18 cellular contexts compared by ENCODE assay signal in genomic region chr2:23574919-23575654, GRCh38.
DNase-seq lines count a peak whose midpoint lies in the region; ATAC-seq, FAIRE-seq and TF ChIP-seq lines count a peak whose summit lies in the region.
"Had no signal": no experiment of that assay in that cellular context is flagged by ENCODE, and none has a peak within 500 bp of the region (broad histone marks: within the 10 kb centered on the region; RNA-seq: fewer than 3 reads in every experiment).

No MANE protein-coding gene starts in this region.

- H2BK15ac ChIP-seq in H9 (ENCODE audit: low read depth, low read length): no peak overlapping the region

- H2AFZ ChIP-seq in H9 (ENCODE audit: low read length) (no peak overlapping the region), osteoblast (ENCODE audit: low read length) (no peak overlapping the region)

- H3K4me1 Mint-ChIP-seq in H9: peaks cover 0 to 15% of the 10 kb centered on the region in 2 experiments
- peaks cover 18% of the 10 kb centered on the region for H3K4me1 Mint-ChIP-seq in WTC11

- no peak overlapping the region for H3K4me3 ChIP-seq in kidney (ENCODE audit: low read length in 2 of 2)
- no peak overlapping the region for H3K4me3 ChIP-seq in osteoblast (ENCODE audit: insufficient read depth, low read length)
- no peak overlapping the region for H3K4me3 ChIP-seq in sigmoid colon

- H3K27me3 ChIP-seq in H9 (ENCODE audit: insufficient read depth, low read length) (no peaks in the 10 kb centered on the region), osteoblast (ENCODE audit: insufficient read depth, low read length) (no peaks in the 10 kb centered on the region), sigmoid colon (no peaks in the 10 kb centered on the region)

- TF ChIP-seq EP300 in sigmoid colon (IDR thresholded peaks at IDR 0.05): no peak

- intact Hi-C loops in kidney (cut with DNase I): no loop called here
- intact Hi-C loops in sigmoid colon (cut with DNase I): no loop called here

- no peak overlapping the region for H3K4ac ChIP-seq in H9 (ENCODE audit: low read depth, low read length)

- no peak overlapping the region for H4K8ac ChIP-seq in H9 (replicated peaks; ENCODE audit: insufficient read length, low read depth, low read length)

- H2BK20ac ChIP-seq in H9 (ENCODE audit: low read depth, low read length, poor library complexity, severe bottlenecking): no peak overlapping the region

- TF ChIP-seq POLR2A in sigmoid colon (IDR thresholded peaks at IDR 0.05): no peak

- no peak overlapping the region for H4K5ac ChIP-seq in H9 (ENCODE audit: insufficient read length, low read depth, low read length)

- peak; percentile 72 for DNase-seq in H9
- DNase-seq in WTC11 (ENCODE audit: low spot score): peak; percentile 63
- peak; percentile 45 for DNase-seq in kidney
- peak; percentile 36 for DNase-seq in osteoblast (ENCODE audit: insufficient read length, low spot score, missing footprints)
- DNase-seq in NCI-H128 (lab: John Stamatoyannopoulos, UW; ENCODE audit: unreplicated experiment): no peak
- DNase-seq in sigmoid colon: no peak
- DNase-seq: ACHN; CD4-positive, CD25-positive, alpha-beta regulatory T cell; NCI-H1436 treated with DMSO at 0.1 percent for 48 hours; NCI-H2081 treated with DMSO at 0.1 percent for 48 hours; NCI-H226; NCI-H69; PC-3; SK-N-SH had no signal

- H3K14ac ChIP-seq in H9 (ENCODE audit: insufficient read depth, low read length): no peak overlapping the region

- no peak overlapping the region for H2BK120ac ChIP-seq in H9 (ENCODE audit: low read depth, low read length, poor library complexity, severe bottlenecking)

- H3K27me3 Mint-ChIP-seq in H9 (ENCODE audit: low read depth) (peaks cover 1% of the 10 kb centered on the region; the same call in 1 of the 2 replicates), WTC11 (ENCODE audit: low read depth) (no peaks in the 10 kb centered on the region)

- no peaks in the 10 kb centered on the region for H3K9me3 ChIP-seq in H9 (ENCODE audit: control insufficient read depth, low read depth, low read length)
- no peaks in the 10 kb centered on the region for H3K9me3 ChIP-seq in kidney (ENCODE audit: control insufficient read depth in 1 of 2, low read length in 2 of 2)
- no peaks in the 10 kb centered on the region for H3K9me3 ChIP-seq in osteoblast (ENCODE audit: low read depth, low read length)
- H3K9me3 ChIP-seq in sigmoid colon: no peaks in the 10 kb centered on the region
- H3K9me3 ChIP-seq: SK-N-SH had no signal

- peak; percentile 95 for ATAC-seq in WTC11
- ATAC-seq in HG03139 (IDR thresholded peaks at IDR 0.05; ENCODE audit: unreplicated experiment): no peak
- ATAC-seq: PC-3 had no signal

- H3K27ac ChIP-seq in H9 (ENCODE audit: insufficient read length, low read depth, low read length) (no peak overlapping the region), kidney (ENCODE audit: low read depth in 2 of 2, low read length in 2 of 2) (no peak overlapping the region), osteoblast (ENCODE audit: low read depth, low read length) (no peak overlapping the region), sigmoid colon (peak overlapping the region in 2 of 4 donors; percentile 31 to 51)

- no peak overlapping the region for H3T11ph ChIP-seq in H9 (ENCODE audit: low read length)

- no peaks in the 10 kb centered on the region for H3K23me2 ChIP-seq in H9 (ENCODE audit: insufficient read length, low read depth, low read length, poor library complexity, severe bottlenecking)

- POLR2A ChIA-PET in WTC11 (lab: Charles Lee): no interaction called here

- H3K4me1 ChIP-seq in H9 (ENCODE audit: insufficient read depth, low read length): peaks cover 4% of the 10 kb centered on the region; the same call in 1 of the 2 replicates
- H3K4me1 ChIP-seq in kidney (ENCODE audit: control insufficient read depth in 1 of 2, insufficient read depth in 1 of 2, low read depth in 1 of 2, low read length in 2 of 2): no peaks in the 10 kb centered on the region
- H3K4me1 ChIP-seq in osteoblast (ENCODE audit: insufficient read depth, low read length): no peaks in the 10 kb centered on the region
- peaks cover 0 to 24% (median 12%) of the 10 kb centered on the region in 4 donors for H3K4me1 ChIP-seq in sigmoid colon

- H3K56ac ChIP-seq in H9 (ENCODE audit: insufficient read length, low read depth, low read length): no peak overlapping the region

- H3K4me2 ChIP-seq in H9 (ENCODE audit: insufficient read depth, insufficient read length, low read length) (no peak overlapping the region), osteoblast (ENCODE audit: insufficient read depth, low read length) (no peak overlapping the region)
- H3K4me2 ChIP-seq: SK-N-SH had no signal

- H3K23ac ChIP-seq in H9 (ENCODE audit: insufficient read length, low read depth, low read length): no peak overlapping the region

- H3K27ac Mint-ChIP-seq in H9: no peak overlapping the region; a peak in 1 of 7 replicates
- no peak overlapping the region for H3K27ac Mint-ChIP-seq in WTC11
- H3K27ac Mint-ChIP-seq: CD4-positive, CD25-positive, alpha-beta regulatory T cell had no signal

- no peaks in the 10 kb centered on the region for H3K79me1 ChIP-seq in H9 (ENCODE audit: insufficient read depth, low read depth, low read length, poor library complexity, severe bottlenecking)

- CTCF ChIA-PET in WTC11 (lab: Charles Lee): interaction anchor here (0.7 to 1.0 kb wide), 3 partner anchors 9 to 49 kb away, joined by 3 to 4 read pairs (median 3); no protein-coding TSS in a partner anchor

- H2BK12ac ChIP-seq in H9 (ENCODE audit: insufficient read length, low read depth, low read length): no peak overlapping the region

- no peaks in the 10 kb centered on the region for H3K36me3 Mint-ChIP-seq in H9 (ENCODE audit: insufficient read depth in 1 of 3, low read depth in 3 of 3)
- H3K36me3 Mint-ChIP-seq in WTC11: no peaks in the 10 kb centered on the region
- H3K36me3 Mint-ChIP-seq: CD4-positive, CD25-positive, alpha-beta regulatory T cell had no signal

- TF ChIP-seq CTCF in H9 (conservative IDR thresholded peaks at IDR 0.05) (no peak), WTC11 (IDR thresholded peaks at IDR 0.05) (no peak), kidney (IDR thresholded peaks at IDR 0.05; ENCODE audit: borderline replicate concordance, extremely low read depth, insufficient read depth) (no peak), osteoblast (IDR thresholded peaks at IDR 0.05; ENCODE audit: extremely low read depth, low read depth, low read length) (no peak), sigmoid colon (IDR thresholded peaks at IDR 0.05) (no peak)

- no peak overlapping the region for H2AK5ac ChIP-seq in H9 (ENCODE audit: insufficient read length, low read length)

- no CpG with 5 or more reads among the region's 13 CpGs for WGBS in H9 (ENCODE audit: extremely low coverage, insufficient read length, low lambda C conversion rate)
- 80 to 84% methylated on average over 13 of the region's 13 CpGs for WGBS in sigmoid colon, 2 donors

- H3K9me3 Mint-ChIP-seq in H9: no peaks in the 10 kb centered on the region
- no peaks in the 10 kb centered on the region for H3K9me3 Mint-ChIP-seq in WTC11
- H3K9me3 Mint-ChIP-seq: CD4-positive, CD25-positive, alpha-beta regulatory T cell had no signal

- H4K20me1 ChIP-seq in H9 (ENCODE audit: control insufficient read depth, insufficient read depth, insufficient read length) (no peaks in the 10 kb centered on the region), osteoblast (ENCODE audit: insufficient read depth, low read length) (no peaks in the 10 kb centered on the region)

- no peaks in the 10 kb centered on the region for H3K36me3 ChIP-seq in kidney (ENCODE audit: control insufficient read depth in 1 of 2, insufficient read depth in 2 of 2, low read length in 2 of 2)
- H3K36me3 ChIP-seq in osteoblast (ENCODE audit: insufficient read depth, low read length): no peaks in the 10 kb centered on the region
- no peaks in the 10 kb centered on the region for H3K36me3 ChIP-seq in sigmoid colon

- H4K91ac ChIP-seq in H9 (ENCODE audit: insufficient read length, low read depth, low read length): no peak overlapping the region

- H3K4me3 Mint-ChIP-seq in H9 (no peak overlapping the region), WTC11 (no peak overlapping the region)

- no peak overlapping the region for H2BK5ac ChIP-seq in H9 (ENCODE audit: insufficient read length, low read length)

- H3K9ac ChIP-seq in H9 (ENCODE audit: extremely low read depth, insufficient read length, low read length) (no peak overlapping the region), kidney (ENCODE audit: low read length in 2 of 2) (no peak overlapping the region)
- H3K9ac ChIP-seq: SK-N-SH had no signal

- H3K79me2 ChIP-seq in H9 (ENCODE audit: insufficient read depth, low read length): no peaks in the 10 kb centered on the region; the same call in 1 of the 2 replicates
- no peaks in the 10 kb centered on the region for H3K79me2 ChIP-seq in osteoblast (ENCODE audit: insufficient read depth, low read length)

- no peak for FAIRE-seq in kidney (lab: Jason Lieb, UNC)
- FAIRE-seq: G401.6, GM12891, H54 had no signal

- H3K18ac ChIP-seq in H9 (ENCODE audit: insufficient read length, low read depth, low read length): no peak overlapping the region

TF ChIP-seq in WTC11, 78 proteins besides CTCF, POLR2A, EP300 and RAD21 (continues in another document):
- TF ChIP-seq PRDM15 (CRISPR knock-in tag; IDR thresholded peaks at IDR 0.05) (peak; percentile 73), CBFB (CRISPR knock-in tag; IDR thresholded peaks at IDR 0.05; ENCODE audit: low read depth) (no peak), NFATC4 (CRISPR knock-in tag; IDR thresholded peaks at IDR 0.05) (no peak)

Comparison
In these comparisons a context has a peak if more than half of its experiments do, and no peak if none do; other contexts are left out.
1. DNase-seq: peak in H9 (single experiment), WTC11 (single experiment), kidney (single experiment) and osteoblast (single experiment); none in NCI-H128 (single experiment) and sigmoid colon (single experiment).